Comparison of ENCODE assay signal across 12 cellular contexts in the genomic region with DNA sequence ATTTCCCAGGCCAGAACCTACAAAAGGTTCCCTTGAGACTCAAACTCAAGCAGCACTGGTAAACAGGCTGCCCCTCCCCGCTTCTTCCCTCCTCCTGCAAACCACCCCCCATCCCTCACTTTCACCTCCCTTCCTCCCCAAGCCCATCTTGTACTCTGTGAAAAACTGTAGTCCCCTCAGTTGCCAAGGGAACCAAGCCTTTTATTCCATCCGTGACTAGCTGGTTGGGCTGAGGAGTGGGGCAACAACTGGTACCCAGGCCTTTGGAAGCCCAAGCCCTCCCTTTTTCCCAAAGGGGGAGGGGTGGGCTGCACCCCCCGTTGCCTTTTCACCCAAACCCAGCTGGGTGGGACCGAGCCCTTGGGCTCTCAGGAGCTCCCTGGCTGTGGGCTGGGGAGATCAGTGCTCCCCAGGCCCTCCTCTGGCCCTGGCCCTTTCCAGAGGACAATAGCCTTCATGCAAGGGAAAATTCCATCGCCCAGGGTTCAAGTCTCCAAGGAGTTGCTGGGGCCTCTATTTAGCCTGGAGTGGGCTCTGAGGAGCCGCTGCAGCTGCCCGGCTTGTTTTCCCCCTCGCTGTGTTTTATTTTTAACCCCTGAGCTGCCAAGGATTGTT.
DNase-seq lines count a peak whose midpoint lies in the region; ATAC-seq, FAIRE-seq and TF ChIP-seq lines count a peak whose summit lies in the region.
"Had no signal": no experiment of that assay in that cellular context is flagged by ENCODE, and none has a peak within 500 bp of the region (broad histone marks: within the 10 kb centered on the region; RNA-seq: fewer than 3 reads in every experiment).

No MANE protein-coding gene starts in this region.

- peaks cover 52% of the 10 kb centered on the region for H3K4me1 ChIP-seq in HepG2 (ENCODE audit: insufficient read depth, low read length)
- H3K4me1 ChIP-seq in right lobe of liver, result peaks cover 0 to 24% (median 6%) of the 10 kb centered on the region in 4 donors
- peaks cover 4 to 12% (median 10%) of the 10 kb centered on the region in 4 experiments; a peak in 6 of 7 replicates for H3K4me1 ChIP-seq in H1 (replicated peaks in 1 of 4; ENCODE audit: control insufficient read depth in 3 of 4, insufficient read depth in 4 of 4, low read length in 3 of 4)
- H3K4me1 ChIP-seq in left lung, result peaks cover 9 to 85% of the 10 kb centered on the region in 2 donors

- H3K18ac ChIP-seq in H1 (ENCODE audit: extremely low read depth, low read length), result no peak overlapping the region; the same call in 1 of the 2 replicates

- H3K4me1 Mint-ChIP-seq in mesothelial cell of epicardium, result peaks cover 52% of the 10 kb centered on the region
- peaks cover 66% of the 10 kb centered on the region for H3K4me1 Mint-ChIP-seq in type B pancreatic cell (ENCODE audit: unreplicated experiment)

- no peak overlapping the region for H3K4ac ChIP-seq in H1 (replicated peaks; ENCODE audit: insufficient read length, low read depth, low read length)

- peak overlapping the region; percentile 12 for H4K5ac ChIP-seq in H1 (ENCODE audit: insufficient read length, low read depth, low read length)

- H2AFZ ChIP-seq in HepG2 (ENCODE audit: low read length), result no peak overlapping the region
- no peak overlapping the region for H2AFZ ChIP-seq in H1 (ENCODE audit: low read length)
- H2AFZ ChIP-seq: GM23248 had no signal

- H3K4me2 ChIP-seq in HepG2 (ENCODE audit: low read depth, low read length) (no peak overlapping the region), H1 (ENCODE audit: insufficient read depth in 1 of 2, low read depth in 2 of 2, low read length in 2 of 2) (peak overlapping the region; percentile 14 to 56; a peak in 3 of 4 replicates)

- TF ChIP-seq EP300 in HepG2 (IDR thresholded peaks at IDR 0.05; ENCODE audit: low read depth in 2 of 2, low read length in 2 of 2), result no peak
- no peak for TF ChIP-seq EP300 in HepG2 (CRISPR knock-in tag; IDR thresholded peaks at IDR 0.05; ENCODE audit: borderline replicate concordance)
- no peak for TF ChIP-seq EP300 in H1 (IDR thresholded peaks at IDR 0.05; ENCODE audit: borderline replicate concordance in 1 of 2, low read depth in 2 of 2, low read length in 2 of 2)

- H3K56ac ChIP-seq in H1 (replicated peaks; ENCODE audit: insufficient read length, low read depth, low read length), result no peak overlapping the region

- no peaks in the 10 kb centered on the region; the same call in 1 of the 2 replicates for H3K23me2 ChIP-seq in H1 (ENCODE audit: low read depth, low read length)

- POLR2A ChIA-PET in HepG2 (lab: Yijun Ruan, JAX), result no interaction called here
- POLR2A ChIA-PET in H1 (lab: Charles Lee; ENCODE audit: partially characterized antibody), result interaction anchor here (0.6 to 2.2 kb wide), 5 partner anchors 10 to 62 kb away, joined by 3 to 16 read pairs (median 3); a partner anchor contains a TSS

- H2BK15ac ChIP-seq in H1 (ENCODE audit: low read length), result no peak overlapping the region

- no peaks in the 10 kb centered on the region for H3K27me3 ChIP-seq in HepG2 (ENCODE audit: control insufficient read depth in 1 of 2, insufficient read depth in 2 of 2, low read length in 2 of 2)
- no peaks in the 10 kb centered on the region for H3K27me3 ChIP-seq in right lobe of liver
- no peaks in the 10 kb centered on the region for H3K27me3 ChIP-seq in H1 (replicated peaks in 1 of 4; ENCODE audit: control insufficient read depth in 3 of 4, extremely low read depth in 1 of 4, insufficient read depth in 3 of 4, low read length in 3 of 4)
- H3K27me3 ChIP-seq in left lung, result no peaks in the 10 kb centered on the region

- H3K27ac Mint-ChIP-seq in mesothelial cell of epicardium (peak overlapping the region; percentile 31), type B pancreatic cell (peak overlapping the region; percentile 23)

- CTCF ChIA-PET in HepG2 (lab: Yijun Ruan, JAX; ENCODE audit: low intra/inter-chr PET ratio, low total read pairs), result no interaction called here
- CTCF ChIA-PET in H1 (lab: Charles Lee; ENCODE audit: partially characterized antibody), result interaction anchor here (0.8 to 5.8 kb wide), 8 partner anchors 13 to 642 kb away, joined by 3 to 50 read pairs (median 4); no protein-coding TSS in a partner anchor

- H3K23ac ChIP-seq in H1 (ENCODE audit: insufficient read length), result no peak overlapping the region

- H3K14ac ChIP-seq in H1 (ENCODE audit: insufficient read length), result no peak overlapping the region

- no peak overlapping the region; the same call in 1 of the 2 replicates for H2BK12ac ChIP-seq in H1 (ENCODE audit: low read depth, low read length)

- H3K27ac ChIP-seq in HepG2 (ENCODE audit: extremely low read length, insufficient read depth, low read length) (no peak overlapping the region), right lobe of liver (no peak overlapping the region), H1 (ENCODE audit: low read depth, low read length) (no peak overlapping the region; the same call in 1 of the 2 replicates), left lung (peak overlapping the region in 1 of 2 donors; percentile 7)
- H3K27ac ChIP-seq: GM23248 had no signal

- no peak overlapping the region for H2BK120ac ChIP-seq in H1 (replicated peaks; ENCODE audit: low read depth, low read length)

- intact Hi-C loops in HepG2 (cut with micrococcal nuclease; ENCODE audit: unreplicated experiment) (no loop called here), right lobe of liver (cut with DNase I) (no loop called here), left lung (cut with DNase I) (no loop called here)

- ATAC-seq in HepG2 (no peak), right lobe of liver (no peak), left lung (no peak)

- no TSS peak for BruUV-seq in HepG2 (replicated peaks; lab: Mats Ljungman, UMichigan)

- in situ Hi-C loops in HepG2 (cut with HindIII; ENCODE audit: extremely low pct_ligation_motif_present, low pct_unique_long_range_greater_than_20kb), result no loop called here

- peak overlapping the region; percentile 25; the same call in 1 of the 2 replicates for H2BK20ac ChIP-seq in H1 (ENCODE audit: low read length)

- no peak overlapping the region for H2BK5ac ChIP-seq in H1 (ENCODE audit: low read depth, low read length)

- H3K4me3 ChIP-seq in HepG2 (replicated peaks in 1 of 3; ENCODE audit: insufficient read depth in 1 of 3, low read depth in 2 of 3, low read length in 3 of 3), result no peak overlapping the region
- no peak overlapping the region for H3K4me3 ChIP-seq in right lobe of liver
- peak overlapping the region in 3 of 4 experiments; percentile 4 to 42 (median 26); a peak in 4 of 8 replicates for H3K4me3 ChIP-seq in H1 (ENCODE audit: extremely low read depth in 1 of 4, insufficient read depth in 2 of 4, low read depth in 3 of 4, low read length in 4 of 4)
- H3K4me3 ChIP-seq in left lung, result no peak overlapping the region
- H3K4me3 ChIP-seq: GM23248 had no signal

- H3K9me3 ChIP-seq in HepG2 (ENCODE audit: low read length), result no peaks in the 10 kb centered on the region
- no peaks in the 10 kb centered on the region for H3K9me3 ChIP-seq in right lobe of liver
- H3K9me3 ChIP-seq in H1 (ENCODE audit: insufficient read depth in 2 of 2, low read depth in 1 of 2, low read length in 1 of 2), result no peaks in the 10 kb centered on the region
- no peaks in the 10 kb centered on the region for H3K9me3 ChIP-seq in left lung

- no peak overlapping the region for H3K9ac ChIP-seq in HepG2 (ENCODE audit: insufficient read depth, low read depth, low read length)
- H3K9ac ChIP-seq in H1 (replicated peaks in 1 of 4; ENCODE audit: extremely low read depth in 1 of 4, low read depth in 3 of 4, low read length in 3 of 4), result no peak overlapping the region
- H3K9ac ChIP-seq: GM23248 had no signal

- H3K79me2 ChIP-seq in HepG2 (ENCODE audit: insufficient read depth, low read length), result no peaks in the 10 kb centered on the region
- H3K79me2 ChIP-seq in H1 (ENCODE audit: control insufficient read depth in 1 of 2, insufficient read depth in 2 of 2, low read length in 2 of 2), result no peaks in the 10 kb centered on the region

- DNase-seq in HepG2 (ENCODE audit: low spot score), result no peak
- no peak for DNase-seq in right lobe of liver
- peak in 1 of 2 experiments; percentile 63 for DNase-seq in H1 (ENCODE audit: low read depth in 1 of 2, low spot score in 2 of 2)
- DNase-seq in mesothelial cell of epicardium (ENCODE audit: low spot score in 2 of 2, unreplicated experiment in 2 of 2), result no peak
- no peak for DNase-seq in type B pancreatic cell (ENCODE audit: extremely low spot score, unreplicated experiment)
- no peak for DNase-seq in NCI-H1105 treated with DMSO at 0.1 percent for 48 hours (lab: John Stamatoyannopoulos, UW)
- no peak for DNase-seq in NCI-H2081 (lab: John Stamatoyannopoulos, UW)
- DNase-seq in left lung, result no peak
- DNase-seq: activated gamma-delta T cell treated with Interleukin-2 at 50 U/mL for 16 hours, GM23248, NCI-H1694 had no signal

- H3K27me3 Mint-ChIP-seq in mesothelial cell of epicardium (ENCODE audit: low read depth) (no peaks in the 10 kb centered on the region), type B pancreatic cell (no peaks in the 10 kb centered on the region)

- H3K4me3 Mint-ChIP-seq in mesothelial cell of epicardium (no peak overlapping the region), type B pancreatic cell (peak overlapping the region; percentile 25)

- no peak overlapping the region for H4K8ac ChIP-seq in H1 (ENCODE audit: extremely low read depth, insufficient read depth, low read length)

- no peak overlapping the region for H4K91ac ChIP-seq in H1 (replicated peaks; ENCODE audit: insufficient read length, low read length)

- H3K36me3 ChIP-seq in HepG2 (replicated peaks in 1 of 2; ENCODE audit: control insufficient read depth in 1 of 2, insufficient read depth in 2 of 2, low read length in 2 of 2) (no peaks in the 10 kb centered on the region), right lobe of liver (no peaks in the 10 kb centered on the region), H1 (ENCODE audit: control insufficient read depth in 2 of 4, insufficient read depth in 4 of 4, low read length in 3 of 4) (no peaks in the 10 kb centered on the region), left lung (no peaks in the 10 kb centered on the region)

- H3K79me1 ChIP-seq in H1 (ENCODE audit: low read depth, low read length), result no peaks in the 10 kb centered on the region

- no peak for TF ChIP-seq POLR2A in HepG2 (IDR thresholded peaks at IDR 0.05; ENCODE audit: insufficient read depth in 1 of 2, low read depth in 2 of 2, low read length in 2 of 2)
- TF ChIP-seq POLR2A in right lobe of liver (IDR thresholded peaks at IDR 0.05), result no peak
- no peak for TF ChIP-seq POLR2A in H1 (IDR thresholded peaks at IDR 0.05; ENCODE audit: control extremely low read depth in 1 of 2, low read depth in 2 of 2, low read length in 2 of 2)

- no peak overlapping the region for H2AK5ac ChIP-seq in H1 (ENCODE audit: low read depth, low read length)

- H3K36me3 Mint-ChIP-seq in mesothelial cell of epicardium (no peaks in the 10 kb centered on the region), type B pancreatic cell (no peaks in the 10 kb centered on the region)

- WGBS in HepG2 (ENCODE audit: low lambda C conversion rate), result 34% methylated on average over 7 of the region's 8 CpGs
- whole genome bisulfite sequencing in right lobe of liver (ENCODE audit: insufficient coverage, low coverage, low lambda C conversion rate, missing lambda C conversion rate), result 47% methylated on average over 7 of the region's 8 CpGs
- WGBS in H1 (ENCODE audit: extremely low coverage in 1 of 2, insufficient coverage in 1 of 2, insufficient read length in 1 of 2, insufficient replicate concordance in 2 of 2, low coverage in 1 of 2, low lambda C conversion rate in 2 of 2, missing lambda C conversion rate in 1 of 2), 2 experiments, result 17% methylated on average over 7 of the region's 8 CpGs; no CpG with 5 or more reads in 1 of the 2 experiments

- FAIRE-seq in HepG2 (lab: Jason Lieb, UNC), result no peak
- no peak for FAIRE-seq in H1 (lab: Jason Lieb, UNC)
- FAIRE-seq: keratinocyte had no signal

- TF ChIP-seq CTCF in HepG2 (CRISPR knock-in tag; IDR thresholded peaks at IDR 0.05) (no peak), right lobe of liver (IDR thresholded peaks at IDR 0.05) (no peak), H1 (IDR thresholded peaks at IDR 0.05; ENCODE audit: control extremely low read depth in 1 of 3, insufficient read depth in 1 of 3, low read depth in 1 of 3, low read length in 3 of 3) (no peak), mesothelial cell of epicardium (IDR thresholded peaks at IDR 0.05; ENCODE audit: unreplicated experiment) (no peak), type B pancreatic cell (conservative IDR thresholded peaks at IDR 0.05) (no peak), left lung (IDR thresholded peaks at IDR 0.05) (no peak)

- no peaks in the 10 kb centered on the region for H4K20me1 ChIP-seq in HepG2 (ENCODE audit: insufficient read depth, low read length)
- no peaks in the 10 kb centered on the region for H4K20me1 ChIP-seq in H1 (replicated peaks in 1 of 2; ENCODE audit: control insufficient read depth in 1 of 2, insufficient read depth in 2 of 2, low read length in 2 of 2)

- no peaks in the 10 kb centered on the region for H3K9me3 Mint-ChIP-seq in mesothelial cell of epicardium
- H3K9me3 Mint-ChIP-seq in type B pancreatic cell, result no peaks in the 10 kb centered on the region

- TF ChIP-seq RAD21 in HepG2 (CRISPR knock-in tag; IDR thresholded peaks at IDR 0.05) (no peak), H1 (IDR thresholded peaks at IDR 0.05 in 1 of 2, conservative IDR thresholded peaks at IDR 0.05 in 1 of 2; ENCODE audit: low read depth in 2 of 2, low read length in 2 of 2) (no peak; a peak in 1 of 4 replicates)

Comparison
In these comparisons a context has a peak if more than half of its experiments do, and no peak if none do; other contexts are left out.
1. H3K4me3 ChIP-seq: peak in H1 (3 of 4); none in HepG2 (0 of 3), right lobe of liver (0 of 3) and left lung (0 of 2).